Comparison of ENCODE assay signal across 8 cellular contexts in the genomic region with DNA sequence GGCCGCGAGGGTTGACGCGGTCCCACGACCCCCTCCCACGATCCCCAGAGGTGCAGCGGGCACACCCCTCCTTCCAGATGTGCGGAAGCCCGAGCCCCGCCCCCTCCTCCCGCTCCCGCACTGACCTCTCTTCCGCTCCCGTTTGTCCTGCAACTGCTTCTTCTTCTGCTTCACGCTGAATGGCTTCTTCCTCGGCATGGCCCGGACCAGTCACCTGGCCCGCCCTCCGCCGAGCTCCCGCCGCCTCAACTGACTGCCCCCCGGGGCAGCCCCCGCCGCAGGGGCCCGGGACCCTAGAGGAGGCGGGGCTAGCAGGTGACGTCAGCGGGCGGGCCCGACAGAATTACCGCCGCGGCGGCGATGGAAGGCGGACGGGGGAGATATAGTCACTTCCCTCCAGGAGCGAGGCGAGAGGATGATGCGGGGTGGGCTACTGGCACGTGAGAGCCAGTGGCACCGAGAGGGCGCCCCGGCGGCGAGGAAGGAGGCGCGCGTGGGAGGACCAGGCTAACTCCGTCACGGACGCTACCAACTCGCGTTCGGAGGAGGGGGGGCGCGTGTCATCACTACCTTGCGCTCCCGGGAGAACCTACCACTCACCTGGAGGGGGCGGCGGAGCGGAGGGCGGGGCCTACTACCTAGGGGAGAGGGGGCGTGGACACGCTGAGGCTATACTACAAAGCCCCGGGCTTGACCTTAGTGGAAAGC. TPM values are rescaled to one million over a fixed set of nuclear protein-coding genes. Genes with fewer than 3 reads are reported as not detected.
A peak's percentile ranks its signal among the peaks of the same experiment; 100 is the strongest.
DNase-seq lines count a peak whose midpoint lies in the region; ATAC-seq and TF ChIP-seq lines count a peak whose summit lies in the region.

A gene with protein sequence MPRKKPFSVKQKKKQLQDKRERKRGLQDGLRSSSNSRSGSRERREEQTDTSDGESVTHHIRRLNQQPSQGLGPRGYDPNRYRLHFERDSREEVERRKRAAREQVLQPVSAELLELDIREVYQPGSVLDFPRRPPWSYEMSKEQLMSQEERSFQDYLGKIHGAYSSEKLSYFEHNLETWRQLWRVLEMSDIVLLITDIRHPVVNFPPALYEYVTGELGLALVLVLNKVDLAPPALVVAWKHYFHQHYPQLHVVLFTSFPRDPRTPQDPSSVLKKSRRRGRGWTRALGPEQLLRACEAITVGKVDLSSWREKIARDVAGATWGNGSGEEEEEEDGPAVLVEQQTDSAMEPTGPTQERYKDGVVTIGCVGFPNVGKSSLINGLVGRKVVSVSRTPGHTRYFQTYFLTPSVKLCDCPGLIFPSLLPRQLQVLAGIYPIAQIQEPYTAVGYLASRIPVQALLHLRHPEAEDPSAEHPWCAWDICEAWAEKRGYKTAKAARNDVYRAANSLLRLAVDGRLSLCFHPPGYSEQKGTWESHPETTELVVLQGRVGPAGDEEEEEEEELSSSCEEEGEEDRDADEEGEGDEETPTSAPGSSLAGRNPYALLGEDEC (minus strand): TSS at position 484 of the 708 bp plus-strand sequence. CDS start 286 bp downstream, at position 198.

- peak within 1 kb of the TSS; percentile 89 for H3K9ac ChIP-seq in trophoblast cell (ENCODE audit: low read length)

- H3K4me1 ChIP-seq in trophoblast cell (ENCODE audit: control insufficient read depth in 1 of 2, insufficient read depth in 2 of 2, low read length in 2 of 2), result peaks cover 4 to 10% of the 10 kb centered on the region in 2 experiments
- peaks cover 9 to 22% (median 18%) of the 10 kb centered on the region in 4 donors for H3K4me1 ChIP-seq in transverse colon

- peak within 1 kb of the TSS; percentile 97 for H2BK5ac ChIP-seq in trophoblast cell (ENCODE audit: low read depth, low read length, poor library complexity)

- H4K8ac ChIP-seq in trophoblast cell (ENCODE audit: low read depth, low read length), result peak within 1 kb of the TSS; percentile 96

- H2BK120ac ChIP-seq in trophoblast cell (ENCODE audit: insufficient read depth, low read length, poor library complexity), result peak within 1 kb of the TSS; percentile 96

- ATAC-seq in HG02642 (IDR thresholded peaks at IDR 0.05; ENCODE audit: poor library complexity, unreplicated experiment) (peak; percentile 83), Right ventricle myocardium inferior (peak; percentile 79)

- H3K4ac ChIP-seq in trophoblast cell (ENCODE audit: low read depth, low read length), result peak within 1 kb of the TSS; percentile 71

- H3K79me1 ChIP-seq in trophoblast cell (ENCODE audit: low read length), result peaks cover 20% of the 10 kb centered on the region

- H2AFZ ChIP-seq in trophoblast cell (ENCODE audit: insufficient read depth, low read length, poor library complexity), result peak within 1 kb of the TSS; percentile 93

- no peaks in the 10 kb centered on the region for H3K27me3 ChIP-seq in trophoblast cell (ENCODE audit: insufficient read depth, low read length)
- H3K27me3 ChIP-seq in transverse colon, result no peaks in the 10 kb centered on the region

- peak within 1 kb of the TSS; percentile 93 for H3K27ac ChIP-seq in trophoblast cell (ENCODE audit: low read depth, low read length)
- H3K27ac ChIP-seq in transverse colon, result peak within 1 kb of the TSS; percentile 96 to 99 (median 98)

- no CpG with 5 or more reads among the region's 67 CpGs for WGBS in trophoblast cell (ENCODE audit: extremely low coverage, insufficient coverage, insufficient read length)
- WGBS in transverse colon (ENCODE audit: low coverage in 1 of 2), 2 donors, result 0% methylated on average over 29 of the region's 67 CpGs; no CpG with 5 or more reads in 1 of the 2 donors

- H3K4me2 ChIP-seq in trophoblast cell (ENCODE audit: low read length), result peak within 1 kb of the TSS; percentile 93

- H3K9me3 ChIP-seq in trophoblast cell (ENCODE audit: insufficient read depth, low read depth, low read length) (peaks cover 2% of the 10 kb centered on the region), transverse colon (no peaks in the 10 kb centered on the region)

- peaks cover 10% of the 10 kb centered on the region for H3K79me2 ChIP-seq in trophoblast cell (ENCODE audit: control insufficient read depth, insufficient read depth, low read length, poor library complexity)

- H3K18ac ChIP-seq in trophoblast cell (ENCODE audit: low read length), result peak within 1 kb of the TSS; percentile 99

- DNase-seq in NCI-H128 (lab: John Stamatoyannopoulos, UW; ENCODE audit: unreplicated experiment) (peak; percentile 83), SW 1271 (lab: John Stamatoyannopoulos, UW) (peak; percentile 84 to 93), Right ventricle myocardium inferior (ENCODE audit: missing footprints) (peak; percentile 96), trophoblast cell (peak; percentile 97 to 99), transverse colon (peak; percentile 99)
- DNase-seq in activated naive CD8-positive, alpha-beta T cell treated with anti-CD3 and anti-CD28 coated beads, Interleukin-2, amount 50 U/mL, for 16 hours (ENCODE audit: low read depth, low spot score), result peak; percentile 98

- intact Hi-C loops in Right ventricle myocardium inferior (cut with DNase I) (loop anchor here (2.0 to 5.0 kb wide), 3 partner anchors 15 to 166 kb away; partner anchors contain the start of genes ABCF1, MRPS18B, PPP1R10 and TUBB), transverse colon (cut with DNase I; ENCODE audit: low total_unique reads) (no loop called here)

- H3K23ac ChIP-seq in trophoblast cell (ENCODE audit: low read length), result no peak within 1 kb of the TSS

- H4K91ac ChIP-seq in trophoblast cell (ENCODE audit: low read depth, low read length), result peak within 1 kb of the TSS; percentile 95

- peak within 1 kb of the TSS; percentile 93 for H4K12ac ChIP-seq in trophoblast cell (ENCODE audit: low read depth, low read length)

- in situ Hi-C loops in transverse colon (cut with MboI; ENCODE audit: low pct_ligation_motif_present in 1 of 4, low pct_unique_long_range_greater_than_20kb in 1 of 4, low sequenced_read_pairs in 3 of 4), result no loop called here

- TF ChIP-seq CTCF in transverse colon (IDR thresholded peaks at IDR 0.05), result peak in 2 of 5 experiments; percentile 30 to 41

- peak within 1 kb of the TSS; percentile 96 for H3K14ac ChIP-seq in trophoblast cell (ENCODE audit: low read length)

- peak within 1 kb of the TSS; percentile 21 for H2AK5ac ChIP-seq in trophoblast cell (ENCODE audit: low read length)

- H3K4me3 ChIP-seq in trophoblast cell (ENCODE audit: low read depth, low read length) (peak within 1 kb of the TSS; percentile 96), transverse colon (peak within 1 kb of the TSS; percentile 74 to 91 (median 84))

- peaks cover 20 to 29% of the 10 kb centered on the region in 2 experiments for H3K36me3 ChIP-seq in trophoblast cell (ENCODE audit: control insufficient read depth in 1 of 2, insufficient read depth in 2 of 2, low read length in 2 of 2)
- peaks cover 0 to 19% (median 0%) of the 10 kb centered on the region in 4 donors for H3K36me3 ChIP-seq in transverse colon

- H2BK12ac ChIP-seq in trophoblast cell (ENCODE audit: low read length), result peak within 1 kb of the TSS; percentile 85

- no peak for TF ChIP-seq EP300 in transverse colon (IDR thresholded peaks at IDR 0.05; ENCODE audit: low read depth)

- peak; percentile 51 for TF ChIP-seq POLR2A in GM10847 (IDR thresholded peaks at IDR 0.05; ENCODE audit: extremely low read depth, insufficient read length)
- no peak for TF ChIP-seq POLR2A in transverse colon (IDR thresholded peaks at IDR 0.05)

RNA-seq across cellular contexts. Expression of the gene that starts here (rescaled TPM):
- total RNA-seq in Right ventricle myocardium inferior (18.3 TPM), transverse colon (10 to 100 TPM; 13.5 to 34.1 (median 20.7) TPM)
- polyA plus RNA-seq in trophoblast cell (2013), result 39.3 and 41.5 TPM in 2 replicates

Comparison
In these comparisons a context has a peak if more than half of its experiments do, and no peak if none do; other contexts are left out.
1. Peak in every context shown above with its lines: DNase-seq, ATAC-seq, H3K4me3 ChIP-seq and H3K27ac ChIP-seq.